ENCODE assay signal across 31 cellular contexts in genomic region chr17:72969293-72969692, GRCh38.
"Had no signal": no experiment of that assay in that cellular context is flagged by ENCODE, and none has a peak within 500 bp of the region (broad histone marks: within the 10 kb centered on the region; RNA-seq: fewer than 3 reads in every experiment).

No MANE protein-coding gene starts in this region.

- H3K36me3 Mint-ChIP-seq: activated naive CD4-positive, alpha-beta T cell treated with anti-CD3 and anti-CD28 coated beads, Interleukin-2, amount 50 U/mL, for 72 hours had no signal

- H3K36me3 ChIP-seq: adrenal gland, brain microvascular endothelial cell, SJCRH30 had no signal

- H3K4me3 Mint-ChIP-seq: activated CD4-positive, alpha-beta T cell treated with anti-CD3 and anti-CD28 coated beads, Interleukin-2, amount 10 ng/mL, durations not matched to agents 24 days and 14 days; activated CD8-positive, alpha-beta T cell treated with anti-CD3 and anti-CD28 coated beads, Interleukin-2, amount 10 ng/mL, durations not matched to agents 7 days and 5 days; activated naive CD4-positive, alpha-beta T cell treated with anti-CD3 and anti-CD28 coated beads for 36 hours; activated T-cell treated with anti-CD3 and anti-CD28 coated beads, Interleukin-2, amount 50 U/mL, for 4 hours; activated T-helper 1 cell treated with anti-CD3 and anti-CD28 coated beads, Interleukin-12 subunit alpha, Interleukin-12 subunit beta, Interleukin-2, Interleukin-4 antibody, amounts not matched to agents 30 ng/mL and 10 ng/mL and 1 ng/mL, durations not matched to agents 14 hours and 24 hours and 36 hours; central memory CD8-positive, alpha-beta T cell; T-helper 1 cell treated with Interleukin-12 subunit alpha and Interleukin-12 subunit beta and Interleukin-4 antibody, amounts not matched to agents 30 μg/mL and 1 μg/mL, for 36 hours; T-helper 2 cell treated with Interferon-gamma antibody and Interleukin-4, amounts not matched to agents 5 μg/mL and 100 μg/mL, for 36 hours had no signal

- ATAC-seq: activated CD8-positive, alpha-beta T cell treated with anti-CD3 and anti-CD28 coated beads, Interleukin-2, amount 10 ng/mL, durations not matched to agents 7 days and 5 days; activated naive CD4-positive, alpha-beta T cell treated with anti-CD3 and anti-CD28 coated beads, Interleukin-2, amount 50 U/mL, for 72 hours; activated T-cell treated with anti-CD3 and anti-CD28 coated beads, Interleukin-2, amount 50 U/mL, for 4 hours; Panc1 had no signal

- H3K27ac Mint-ChIP-seq: activated CD4-positive, alpha-beta T cell treated with anti-CD3 and anti-CD28 coated beads, Interleukin-2, amount 10 ng/mL, durations not matched to agents 24 days and 14 days; activated CD8-positive, alpha-beta T cell treated with anti-CD3 and anti-CD28 coated beads, Interleukin-2, amount 10 ng/mL, durations not matched to agents 7 days and 5 days; activated naive CD4-positive, alpha-beta T cell treated with anti-CD3 and anti-CD28 coated beads for 36 hours; activated naive CD4-positive, alpha-beta T cell treated with anti-CD3 and anti-CD28 coated beads, Interleukin-2, amount 50 U/mL, for 72 hours; activated T-helper 1 cell treated with anti-CD3 and anti-CD28 coated beads, Interleukin-12 subunit alpha, Interleukin-12 subunit beta, Interleukin-2, Interleukin-4 antibody, amounts not matched to agents 30 ng/mL and 10 ng/mL and 1 ng/mL, durations not matched to agents 14 hours and 24 hours and 36 hours; T-helper 1 cell treated with Interleukin-12 subunit alpha and Interleukin-12 subunit beta and Interleukin-4 antibody, amounts not matched to agents 30 μg/mL and 1 μg/mL, for 36 hours; T-helper 2 cell treated with Interferon-gamma antibody and Interleukin-4, amounts not matched to agents 5 μg/mL and 100 μg/mL, for 36 hours had no signal

- H3K27ac ChIP-seq: brain microvascular endothelial cell, KMS-11, SJCRH30, SK-N-MC had no signal

- H3K9me3 ChIP-seq: adrenal gland, SJCRH30 had no signal

- H3K9me3 Mint-ChIP-seq: activated CD4-positive, alpha-beta T cell treated with anti-CD3 and anti-CD28 coated beads, Interleukin-2, amount 10 ng/mL, durations not matched to agents 24 days and 14 days; activated naive CD4-positive, alpha-beta T cell treated with anti-CD3 and anti-CD28 coated beads for 36 hours; activated naive CD4-positive, alpha-beta T cell treated with anti-CD3 and anti-CD28 coated beads, Interleukin-2, amount 50 U/mL, for 72 hours; activated T-cell treated with anti-CD3 and anti-CD28 coated beads, Interleukin-2, amount 50 U/mL, for 4 hours; activated T-helper 1 cell treated with anti-CD3 and anti-CD28 coated beads, Interleukin-12 subunit alpha, Interleukin-12 subunit beta, Interleukin-2, Interleukin-4 antibody, amounts not matched to agents 30 ng/mL and 10 ng/mL and 1 ng/mL, durations not matched to agents 14 hours and 24 hours and 36 hours; central memory CD8-positive, alpha-beta T cell; T-helper 1 cell treated with Interleukin-12 subunit alpha and Interleukin-12 subunit beta and Interleukin-4 antibody, amounts not matched to agents 30 μg/mL and 1 μg/mL, for 36 hours; T-helper 2 cell treated with Interferon-gamma antibody and Interleukin-4, amounts not matched to agents 5 μg/mL and 100 μg/mL, for 36 hours had no signal

- FAIRE-seq: TTC549 had no signal

- H3K4me1 Mint-ChIP-seq: activated CD4-positive, alpha-beta T cell treated with anti-CD3 and anti-CD28 coated beads, Interleukin-2, amount 10 ng/mL, durations not matched to agents 24 days and 14 days had no signal

- H3K4me2 ChIP-seq: KMS-11 had no signal

- H3K9ac ChIP-seq: KMS-11 had no signal

- DNase-seq: activated CD4-positive, alpha-beta T cell treated with anti-CD3 and anti-CD28 coated beads, Interleukin-2, amount 10 ng/mL, durations not matched to agents 24 days and 14 days; activated CD4-positive, alpha-beta T cell treated with anti-CD3 and anti-CD28 coated beads, Interleukin-2, amount 50 U/mL, for 48 hours; activated CD8-positive, alpha-beta T cell treated with anti-CD3 and anti-CD28 coated beads, Interleukin-2, amount 10 ng/mL, durations not matched to agents 7 days and 5 days; activated gamma-delta T cell treated with Interleukin-2 at 50 U/mL for 16 hours; activated naive CD4-positive, alpha-beta T cell treated with anti-CD3 and anti-CD28 coated beads for 36 hours; activated T-cell treated with anti-CD3 and anti-CD28 coated beads, Interleukin-2, amount 50 U/mL, for 4 hours; adrenal gland; brain microvascular endothelial cell; MM.1S; MV-4-11; NCI-H1092; NCI-H1417; NCI-H146; NCI-H187; NCI-H2029 treated with DMSO at 0.1 percent for 48 hours; NCI-H2107; NCI-H2171; NCI-H510A; NCI-H69; NCI-H82; SHP77; SJCRH30 had no signal

- H3K4me3 ChIP-seq: adrenal gland, SJCRH30, SK-N-MC had no signal

- H3K27me3 ChIP-seq: adrenal gland, brain microvascular endothelial cell had no signal

- H3K4me1 ChIP-seq: SJCRH30 had no signal

- H3K27me3 Mint-ChIP-seq: activated CD4-positive, alpha-beta T cell treated with anti-CD3 and anti-CD28 coated beads, Interleukin-2, amount 10 ng/mL, durations not matched to agents 24 days and 14 days; central memory CD8-positive, alpha-beta T cell had no signal
